In the genomic region with DNA sequence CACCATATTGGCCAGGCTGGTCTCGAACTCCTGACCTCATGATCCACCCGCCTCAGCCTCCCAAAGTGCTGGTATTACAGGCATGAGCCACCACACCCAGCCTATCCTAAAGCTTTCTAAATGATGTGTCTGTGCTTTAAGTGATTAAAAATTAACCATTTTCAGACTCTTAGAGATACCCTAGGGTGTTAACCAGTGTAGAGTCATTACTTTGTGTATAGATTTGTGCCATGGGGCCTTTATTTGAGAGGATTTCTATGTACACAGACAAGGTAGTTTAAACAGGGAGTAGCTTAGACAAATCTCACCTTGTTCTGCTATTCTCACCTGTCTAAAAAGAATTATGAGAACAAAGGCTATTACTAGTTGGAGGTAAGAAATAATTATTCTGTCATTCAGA, we compare ENCODE assay signal across 21 cellular contexts.
"Had no signal": no experiment of that assay in that cellular context is flagged by ENCODE, and none has a peak within 500 bp of the region (broad histone marks: within the 10 kb centered on the region; RNA-seq: fewer than 3 reads in every experiment).

No MANE protein-coding gene starts in this region.

- H3K27ac ChIP-seq: esophagus muscularis mucosa, foreskin keratinocyte, left ventricle myocardium inferior, pancreas, upper lobe of left lung, vagina had no signal

- ATAC-seq: activated CD4-positive, alpha-beta T cell treated with anti-CD3 and anti-CD28 coated beads for 36 hours; activated CD8-positive, alpha-beta memory T cell treated with anti-CD3 and anti-CD28 coated beads, Interleukin-2, amount 10 ng/mL, durations not matched to agents 7 days and 5 days; activated CD8-positive, alpha-beta T cell treated with anti-CD3 and anti-CD28 coated beads, Interleukin-2, amount 10 ng/mL, durations not matched to agents 7 days and 5 days; foreskin keratinocyte; pancreas; right cardiac atrium had no signal

- H3K27me3 Mint-ChIP-seq: activated CD4-positive, alpha-beta T cell treated with anti-CD3 and anti-CD28 coated beads for 36 hours; activated CD8-positive, alpha-beta memory T cell treated with anti-CD3 and anti-CD28 coated beads, Interleukin-2, amount 10 ng/mL, durations not matched to agents 7 days and 5 days; naive B cell; stimulated activated naive CD8-positive, alpha-beta T cell treated with anti-CD3 and anti-CD28 coated beads, Interleukin-15, Interleukin-2, amounts not matched to agents 100 ng/mL and 50 ng/mL, for 24 hours had no signal

- H3K27ac Mint-ChIP-seq: activated CD4-positive, alpha-beta T cell treated with anti-CD3 and anti-CD28 coated beads for 36 hours; activated CD8-positive, alpha-beta memory T cell treated with anti-CD3 and anti-CD28 coated beads, Interleukin-2, amount 10 ng/mL, durations not matched to agents 7 days and 5 days; activated CD8-positive, alpha-beta T cell treated with anti-CD3 and anti-CD28 coated beads, Interleukin-2, amount 10 ng/mL, durations not matched to agents 7 days and 5 days; activated naive CD4-positive, alpha-beta T cell treated with anti-CD3 and anti-CD28 coated beads for 36 hours; stimulated activated naive CD8-positive, alpha-beta T cell treated with anti-CD3 and anti-CD28 coated beads, Interleukin-15, Interleukin-2, amounts not matched to agents 100 ng/mL and 50 ng/mL, for 24 hours had no signal

- H3K36me3 ChIP-seq: esophagus muscularis mucosa, left ventricle myocardium inferior, pancreas, vagina had no signal

- H3K9me3 Mint-ChIP-seq: activated naive CD4-positive, alpha-beta T cell treated with anti-CD3 and anti-CD28 coated beads for 36 hours; naive B cell; neural crest cell; stimulated activated naive CD8-positive, alpha-beta T cell treated with anti-CD3 and anti-CD28 coated beads, Interleukin-15, Interleukin-2, amounts not matched to agents 100 ng/mL and 50 ng/mL, for 24 hours had no signal

- H3K9me3 ChIP-seq: esophagus muscularis mucosa, left ventricle myocardium inferior, pancreas, upper lobe of left lung, vagina had no signal

- H3K36me3 Mint-ChIP-seq: activated CD8-positive, alpha-beta memory T cell treated with anti-CD3 and anti-CD28 coated beads, Interleukin-2, amount 10 ng/mL, durations not matched to agents 7 days and 5 days; naive B cell had no signal

- H3K4me1 ChIP-seq: vagina had no signal

- DNase-seq: activated CD4-positive, alpha-beta T cell treated with anti-CD3 and anti-CD28 coated beads for 36 hours; activated CD4-positive, CD25-positive, alpha-beta regulatory T cell; activated CD8-positive, alpha-beta memory T cell treated with anti-CD3 and anti-CD28 coated beads, Interleukin-2, amount 10 ng/mL, durations not matched to agents 7 days and 5 days; activated CD8-positive, alpha-beta T cell treated with anti-CD3 and anti-CD28 coated beads, Interleukin-2, amount 10 ng/mL, durations not matched to agents 7 days and 5 days; activated effector memory CD4-positive, alpha-beta T cell treated with anti-CD3 and anti-CD28 coated beads, Interleukin-2, amount 50 U/mL, for 16 hours; activated naive CD4-positive, alpha-beta T cell treated with anti-CD3 and anti-CD28 coated beads for 36 hours; amniotic stem cell; caudate nucleus; foreskin keratinocyte; left ventricle myocardium inferior; naive B cell; nucleus accumbens; pancreas; right cardiac atrium; stimulated activated CD4-positive, alpha-beta T cell treated with anti-CD3 and anti-CD28 coated beads, Interleukin-2, amount 100 ng/mL, for 48 hours; upper lobe of left lung had no signal

- H3K4me3 Mint-ChIP-seq: activated CD4-positive, alpha-beta T cell treated with anti-CD3 and anti-CD28 coated beads for 36 hours; activated CD8-positive, alpha-beta memory T cell treated with anti-CD3 and anti-CD28 coated beads, Interleukin-2, amount 10 ng/mL, durations not matched to agents 7 days and 5 days; activated CD8-positive, alpha-beta T cell treated with anti-CD3 and anti-CD28 coated beads, Interleukin-2, amount 10 ng/mL, durations not matched to agents 7 days and 5 days; activated naive CD4-positive, alpha-beta T cell treated with anti-CD3 and anti-CD28 coated beads for 36 hours; naive B cell; neural crest cell; stimulated activated naive CD8-positive, alpha-beta T cell treated with anti-CD3 and anti-CD28 coated beads, Interleukin-15, Interleukin-2, amounts not matched to agents 100 ng/mL and 50 ng/mL, for 24 hours had no signal

- H3K4me3 ChIP-seq: esophagus muscularis mucosa, left ventricle myocardium inferior, lung, pancreas, upper lobe of left lung, vagina had no signal

- H3K4me1 Mint-ChIP-seq: activated CD4-positive, alpha-beta T cell treated with anti-CD3 and anti-CD28 coated beads for 36 hours; activated CD8-positive, alpha-beta memory T cell treated with anti-CD3 and anti-CD28 coated beads, Interleukin-2, amount 10 ng/mL, durations not matched to agents 7 days and 5 days; neural crest cell had no signal

- H3K27me3 ChIP-seq: esophagus muscularis mucosa, foreskin keratinocyte, pancreas, upper lobe of left lung, vagina had no signal
